In genomic region chr9:14992516-14992915, GRCh38 we compare ENCODE assay signal across 8 cellular contexts.
DNase-seq lines count a peak whose midpoint lies in the region; ATAC-seq, FAIRE-seq and TF ChIP-seq lines count a peak whose summit lies in the region.

No MANE protein-coding gene starts in this region.

- peak overlapping the region in 6 of 7 donors; percentile 36 to 68 (median 56) for H3K4me3 Mint-ChIP-seq in CD8-positive, alpha-beta memory T cell

- H3K4me1 Mint-ChIP-seq in CD8-positive, alpha-beta memory T cell: peaks cover 24 to 35% (median 27%) of the 10 kb centered on the region in 3 donors

- peaks cover 29% of the 10 kb centered on the region for H3K4me1 ChIP-seq in CD8-positive, alpha-beta memory T cell (ENCODE audit: insufficient read depth, low read length)
- peaks cover 25% of the 10 kb centered on the region for H3K4me1 ChIP-seq in Loucy (ENCODE audit: insufficient read depth, low read length, poor library complexity, severe bottlenecking)
- peaks cover 0 to 3% of the 10 kb centered on the region in 2 donors for H3K4me1 ChIP-seq in duodenal mucosa (ENCODE audit: control insufficient read depth in 1 of 2, insufficient read depth in 2 of 2, low read length in 2 of 2)
- H3K4me1 ChIP-seq in pancreas: peaks cover 0 to 5% (median 0%) of the 10 kb centered on the region in 3 donors

- WGBS in pancreas, 2 donors: 62 to 81% methylated on average over 5 of the region's 5 CpGs

- TF ChIP-seq CTCF in Loucy (conservative IDR thresholded peaks at IDR 0.05; ENCODE audit: low read length) (no peak), pancreas (IDR thresholded peaks at IDR 0.05) (no peak)

- no peaks in the 10 kb centered on the region for H3K27me3 ChIP-seq in CD8-positive, alpha-beta memory T cell (ENCODE audit: insufficient read depth, low read length, poor library complexity, severe bottlenecking)
- H3K27me3 ChIP-seq in Loucy (ENCODE audit: insufficient read depth, low read length, poor library complexity, severe bottlenecking): no peaks in the 10 kb centered on the region
- H3K27me3 ChIP-seq in duodenal mucosa (ENCODE audit: control insufficient read depth in 1 of 2, insufficient read depth in 2 of 2, low read length in 2 of 2): no peaks in the 10 kb centered on the region
- no peaks in the 10 kb centered on the region for H3K27me3 ChIP-seq in pancreas

- FAIRE-seq in pancreas (lab: Jason Lieb, UNC): no peak

- POLR2A ChIA-PET in CD8-positive, alpha-beta memory T cell (lab: Charles Lee): no interaction called here

- peak overlapping the region; percentile 12 for H3K27ac ChIP-seq in CD8-positive, alpha-beta memory T cell (ENCODE audit: low read depth, low read length)
- H3K27ac ChIP-seq in duodenal mucosa (ENCODE audit: low read depth, low read length) (no peak overlapping the region), pancreas (no peak overlapping the region)

- no peaks in the 10 kb centered on the region for H3F3A ChIP-seq in Loucy (ENCODE audit: low read depth)

- no peaks in the 10 kb centered on the region for H3K9me2 ChIP-seq in Loucy (replicated peaks; ENCODE audit: low read depth, low read length)

- 0 out of 2 replicates have a peak, but pooled peaks cover 9% of the 10 kb centered on the region for H3K79me2 ChIP-seq in Loucy (ENCODE audit: insufficient read depth, low read length)

- H3K9me3 Mint-ChIP-seq in CD8-positive, alpha-beta memory T cell: peaks cover 2 to 16% (median 4%) of the 10 kb centered on the region in 5 donors

- no peaks in the 10 kb centered on the region for H4K20me1 ChIP-seq in Loucy (ENCODE audit: insufficient read depth, low read length, poor library complexity, severe bottlenecking)

- no peak for TF ChIP-seq POLR2A in GM18505 (IDR thresholded peaks at IDR 0.05; ENCODE audit: borderline replicate concordance, extremely low read depth, insufficient read depth, insufficient read length)

- H3K4me2 ChIP-seq in Loucy (ENCODE audit: low read depth, low read length, poor library complexity, severe bottlenecking): peak overlapping the region; percentile 100

- no peak for DNase-seq in CD8-positive, alpha-beta memory T cell
- DNase-seq in pancreas: no peak

- no peaks in the 10 kb centered on the region for H3K36me3 Mint-ChIP-seq in CD8-positive, alpha-beta memory T cell

- H3K27me3 Mint-ChIP-seq in CD8-positive, alpha-beta memory T cell: peaks cover 21 to 30% of the 10 kb centered on the region in 2 donors

- no peaks in the 10 kb centered on the region for H3K36me3 ChIP-seq in CD8-positive, alpha-beta memory T cell (ENCODE audit: insufficient read depth, low read length)
- H3K36me3 ChIP-seq in Loucy (ENCODE audit: insufficient read depth, low read length) (peaks cover 3% of the 10 kb centered on the region; the same call in 1 of the 2 replicates), duodenal mucosa (ENCODE audit: control insufficient read depth in 1 of 2, insufficient read depth in 2 of 2, low read length in 2 of 2) (no peaks in the 10 kb centered on the region), pancreas (no peaks in the 10 kb centered on the region)

- no peaks in the 10 kb centered on the region for H3K9me3 ChIP-seq in CD8-positive, alpha-beta memory T cell (ENCODE audit: low read length)
- H3K9me3 ChIP-seq in Loucy (ENCODE audit: insufficient read depth, low read depth, low read length): no peaks in the 10 kb centered on the region
- no peaks in the 10 kb centered on the region for H3K9me3 ChIP-seq in duodenal mucosa (ENCODE audit: control insufficient read depth in 1 of 2, low read length in 2 of 2)
- no peaks in the 10 kb centered on the region for H3K9me3 ChIP-seq in pancreas

- peak overlapping the region; percentile 79 for H3K9ac ChIP-seq in Loucy (ENCODE audit: low read depth, low read length, poor library complexity, severe bottlenecking)
- H3K9ac ChIP-seq in duodenal mucosa (ENCODE audit: low read depth in 1 of 2, low read length in 2 of 2): no peak overlapping the region

- ATAC-seq in pancreas: no peak
- ATAC-seq in HG02970 (IDR thresholded peaks at IDR 0.05; ENCODE audit: low FRiP score, unreplicated experiment): no peak
- no peak for ATAC-seq in GM18505 (IDR thresholded peaks at IDR 0.05; ENCODE audit: unreplicated experiment)
- ATAC-seq in HG03097 (IDR thresholded peaks at IDR 0.05; ENCODE audit: low FRiP score, unreplicated experiment): no peak
- ATAC-seq in HG02623 (IDR thresholded peaks at IDR 0.05; ENCODE audit: unreplicated experiment): no peak

- peak overlapping the region in 5 of 8 donors; percentile 36 to 57 (median 48) for H3K27ac Mint-ChIP-seq in CD8-positive, alpha-beta memory T cell

- intact Hi-C loops in pancreas (cut with DNase I): no loop called here

- peak overlapping the region; percentile 98 for H2AFZ ChIP-seq in Loucy (ENCODE audit: low read length)

- CTCF ChIA-PET in CD8-positive, alpha-beta memory T cell (lab: Charles Lee): no interaction called here

- H3K4me3 ChIP-seq in CD8-positive, alpha-beta memory T cell (ENCODE audit: low read length): peak overlapping the region; percentile 67
- H3K4me3 ChIP-seq in Loucy (ENCODE audit: low read length, poor library complexity, severe bottlenecking) (peak overlapping the region; percentile 89), duodenal mucosa (ENCODE audit: low read depth in 1 of 2, low read length in 2 of 2) (peak overlapping the region; percentile 79 to 93), pancreas (peak overlapping the region; percentile 40 to 79 (median 66))
